9 cellular contexts compared by ENCODE assay signal in the genomic region with DNA sequence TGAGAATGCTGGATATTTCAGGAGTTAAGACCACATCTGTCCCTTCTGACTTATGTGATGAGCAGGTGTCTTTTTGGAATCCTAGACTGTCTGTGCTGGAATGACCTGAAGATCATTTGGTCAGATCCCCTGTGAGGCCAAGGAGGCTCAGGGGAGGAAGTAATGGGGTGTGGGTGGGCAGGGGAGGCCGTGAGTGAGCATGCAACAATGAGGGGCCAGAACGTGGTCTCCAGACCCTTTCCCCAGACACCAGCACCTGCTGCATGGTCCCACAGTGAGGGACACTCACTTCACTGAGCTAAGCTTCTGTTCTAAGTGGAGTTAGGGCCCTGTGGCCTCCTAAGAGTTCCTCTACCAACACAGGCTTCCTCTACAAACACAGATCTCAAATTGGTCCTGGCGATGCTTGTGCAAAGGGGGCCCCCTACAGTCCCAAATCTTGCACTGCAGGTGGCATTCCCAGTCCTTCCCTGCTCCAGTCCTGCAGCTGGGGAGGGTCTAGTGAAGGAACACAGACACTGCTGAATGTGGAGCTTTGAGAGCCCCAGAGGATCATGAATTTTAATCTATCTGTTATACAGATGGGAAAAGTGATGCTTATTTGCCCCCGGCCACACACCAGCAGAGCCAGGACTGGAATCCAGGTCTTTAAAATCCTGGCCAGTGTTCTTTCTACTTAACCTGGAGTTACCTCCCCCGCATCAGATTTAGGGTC. TPM values are rescaled to one million over a fixed set of nuclear protein-coding genes. Genes with fewer than 3 reads are reported as not detected.
DNase-seq lines count a peak whose midpoint lies in the region; ATAC-seq and TF ChIP-seq lines count a peak whose summit lies in the region.
"Had no signal": no experiment of that assay in that cellular context is flagged by ENCODE, and none has a peak within 500 bp of the region (broad histone marks: within the 10 kb centered on the region; RNA-seq: fewer than 3 reads in every experiment).

No MANE protein-coding gene starts in this region.

- H3K4me2 ChIP-seq in OCI-LY7 (ENCODE audit: low read length) = peak overlapping the region; percentile 40

- no peaks in the 10 kb centered on the region for H3K36me3 Mint-ChIP-seq in activated naive CD8-positive, alpha-beta T cell treated with anti-CD3 and anti-CD28 coated beads for 36 hours

- no peaks in the 10 kb centered on the region for H3K9me3 Mint-ChIP-seq in activated naive CD8-positive, alpha-beta T cell treated with anti-CD3 and anti-CD28 coated beads for 36 hours
- H3K9me3 Mint-ChIP-seq: T-helper 1 cell treated with Interleukin-12 subunit alpha and Interleukin-12 subunit beta and Interleukin-4 antibody, amounts not matched to agents 30 μg/mL and 1 μg/mL, for 36 hours had no signal

- no TSS peak for BruUV-seq in OCI-LY7 (replicated peaks; lab: Mats Ljungman, UMichigan)

- in situ Hi-C loops in KBM-7 (cut with MboI; ENCODE audit: low pct_unique_long_range_greater_than_20kb, low sequenced_read_pairs) = no loop called here

- intact Hi-C loops in OCI-LY7 (cut with micrococcal nuclease; ENCODE audit: unreplicated experiment) = loop anchor here (1.0 to 5.0 kb wide), 3 partner anchors 18 to 52 kb away; no protein-coding TSS in a partner anchor
- intact Hi-C loops in head of caudate nucleus (cut with DNase I) = loop anchor here (5.0 kb wide), 1 partner anchor 37 kb away; no protein-coding TSS in a partner anchor

- H3K4me1 ChIP-seq in OCI-LY7 (ENCODE audit: insufficient read depth, low read length, poor library complexity, severe bottlenecking) = peaks cover 72% of the 10 kb centered on the region

- no peak overlapping the region for H2AFZ ChIP-seq in OCI-LY7 (ENCODE audit: low read length)

- H3K27me3 Mint-ChIP-seq in activated naive CD8-positive, alpha-beta T cell treated with anti-CD3 and anti-CD28 coated beads for 36 hours = peaks cover 10% of the 10 kb centered on the region

- H3K27ac Mint-ChIP-seq in activated naive CD8-positive, alpha-beta T cell treated with anti-CD3 and anti-CD28 coated beads for 36 hours = no peak overlapping the region
- H3K27ac Mint-ChIP-seq: T-helper 1 cell treated with Interleukin-12 subunit alpha and Interleukin-12 subunit beta and Interleukin-4 antibody, amounts not matched to agents 30 μg/mL and 1 μg/mL, for 36 hours had no signal

- H3K4me1 Mint-ChIP-seq in activated naive CD8-positive, alpha-beta T cell treated with anti-CD3 and anti-CD28 coated beads for 36 hours = peaks cover 5% of the 10 kb centered on the region

- CTCF ChIA-PET in OCI-LY7 (lab: Charles Lee; ENCODE audit: unreplicated experiment) = interaction anchor here (0.5 to 2.1 kb wide), 10 partner anchors 10 to 318 kb away, joined by 3 to 24 read pairs (median 4); a partner anchor contains a TSS

- TF ChIP-seq CTCF in OCI-LY7 (conservative IDR thresholded peaks at IDR 0.05; ENCODE audit: low read length) = peak; percentile 98

- DNase-seq in DMS 273 treated with DMSO at 0.1 percent for 48 hours (lab: John Stamatoyannopoulos, UW) (peak; percentile 53), KBM-7 (peak; percentile 86), OCI-LY7 (ENCODE audit: low spot score) (peak; percentile 75), head of caudate nucleus (peak; percentile 75 to 96 (median 89)), pons (ENCODE audit: low spot score) (peak; percentile 92), middle frontal gyrus (ENCODE audit: extremely low spot score, low spot score) (no peak)
- peak; percentile 32 for DNase-seq in activated naive CD8-positive, alpha-beta T cell treated with anti-CD3 and anti-CD28 coated beads for 36 hours

- H3K36me3 ChIP-seq in OCI-LY7 (ENCODE audit: insufficient read depth, low read length) = no peaks in the 10 kb centered on the region

- no peaks in the 10 kb centered on the region for H3K9me3 ChIP-seq in OCI-LY7 (ENCODE audit: low read length)

- no peak for ATAC-seq in GM19324 (IDR thresholded peaks at IDR 0.05; ENCODE audit: low FRiP score, unreplicated experiment)

- H3K79me2 ChIP-seq in OCI-LY7 (ENCODE audit: insufficient read depth, low read depth, low read length) = no peaks in the 10 kb centered on the region

- POLR2A ChIA-PET in OCI-LY7 (lab: Charles Lee) = interaction anchor here (0.6 to 4.4 kb wide), 6 partner anchors 12 to 64 kb away, joined by 3 to 26 read pairs (median 4); no protein-coding TSS in a partner anchor

- peak overlapping the region; percentile 47 for H3K27ac ChIP-seq in OCI-LY7 (ENCODE audit: low read depth, low read length, poor library complexity, severe bottlenecking)

- no peak overlapping the region for H3K4me3 Mint-ChIP-seq in activated naive CD8-positive, alpha-beta T cell treated with anti-CD3 and anti-CD28 coated beads for 36 hours
- H3K4me3 Mint-ChIP-seq: T-helper 1 cell treated with Interleukin-12 subunit alpha and Interleukin-12 subunit beta and Interleukin-4 antibody, amounts not matched to agents 30 μg/mL and 1 μg/mL, for 36 hours had no signal

- H3K4me3 ChIP-seq in OCI-LY7 (ENCODE audit: low read depth, low read length, poor library complexity, severe bottlenecking) = no peak overlapping the region

- H3K9me2 ChIP-seq in OCI-LY7 (ENCODE audit: insufficient read depth, low read length) = no peaks in the 10 kb centered on the region

- H4K20me1 ChIP-seq in OCI-LY7 (ENCODE audit: insufficient read depth, low read length) = no peaks in the 10 kb centered on the region

RNA-seq across cellular contexts. Expression of a gene that starts 7.4 kb away (rescaled TPM):
- 4.3 and 10.6 TPM in 2 replicates for total RNA-seq in OCI-LY7 (2014; rRNA removed; shearing (Covaris generic))
- 20.6 and 24.5 TPM in 2 replicates for total RNA-seq in OCI-LY7 (2022)
- total RNA-seq in activated naive CD8-positive, alpha-beta T cell treated with anti-CD3 and anti-CD28 coated beads for 36 hours = 1 to 10 TPM in 1 of 2 experiments, under 1 TPM in 1; 0.82 to 1.4 TPM

RNA-seq across cellular contexts. Expression of a gene that starts 27.6 kb away (rescaled TPM):
- total RNA-seq in OCI-LY7 (2014; rRNA removed; shearing (Covaris generic)) = not detected in 2 replicates
- total RNA-seq in OCI-LY7 (2022) = not detected in 2 replicates
- total RNA-seq in activated naive CD8-positive, alpha-beta T cell treated with anti-CD3 and anti-CD28 coated beads for 36 hours = not detected

RNA-seq across cellular contexts. Expression of a gene that starts 33.4 kb away (rescaled TPM):
- total RNA-seq in OCI-LY7 (2014; rRNA removed; shearing (Covaris generic)) = not detected in 2 replicates
- total RNA-seq in OCI-LY7 (2022) = not detected in 2 replicates
- total RNA-seq in activated naive CD8-positive, alpha-beta T cell treated with anti-CD3 and anti-CD28 coated beads for 36 hours = not detected

RNA-seq across cellular contexts. Expression of a gene that starts 39.7 kb away (rescaled TPM):
- total RNA-seq in OCI-LY7 (2014; rRNA removed; shearing (Covaris generic)) = 11.7 and 13.9 TPM in 2 replicates
- total RNA-seq in OCI-LY7 (2022) = 52.5 and 56.2 TPM in 2 replicates
- 10 to 100 TPM; 31.8 to 33.0 TPM for total RNA-seq in activated naive CD8-positive, alpha-beta T cell treated with anti-CD3 and anti-CD28 coated beads for 36 hours

RNA-seq across cellular contexts. Expression of a gene that starts 48.9 kb away (rescaled TPM):
- not detected in 2 replicates for total RNA-seq in OCI-LY7 (2014; rRNA removed; shearing (Covaris generic))
- total RNA-seq in OCI-LY7 (2022) = not detected in 2 replicates
- under 1 TPM in 1 of 2 experiments, not detected in 1; 0.30 TPM for total RNA-seq in activated naive CD8-positive, alpha-beta T cell treated with anti-CD3 and anti-CD28 coated beads for 36 hours
